ENCODE assay signal across 16 cellular contexts in genomic region chr10:71751515-71752224, GRCh38. TPM values are rescaled to one million over a fixed set of nuclear protein-coding genes. Genes with fewer than 3 reads are reported as not detected.
A peak's percentile ranks its signal among the peaks of the same experiment; 100 is the strongest.
DNase-seq lines count a peak whose midpoint lies in the region; ATAC-seq and TF ChIP-seq lines count a peak whose summit lies in the region.
"Had no signal": no experiment of that assay in that cellular context is flagged by ENCODE, and none has a peak within 500 bp of the region (broad histone marks: within the 10 kb centered on the region; RNA-seq: fewer than 3 reads in every experiment).

No MANE protein-coding gene starts in this region.

- ATAC-seq in activated CD4-positive, alpha-beta T cell treated with anti-CD3 and anti-CD28 coated beads for 36 hours, result no peak
- no peak for ATAC-seq in T-cell (replicated peaks in 1 of 4)
- ATAC-seq in effector memory CD8-positive, alpha-beta T cell (replicated peaks), result no peak
- no peak for ATAC-seq in stimulated activated effector memory CD8-positive, alpha-beta T cell treated with anti-CD3 and anti-CD28 coated beads, Interleukin-12 subunit alpha, Interleukin-12 subunit beta, amount 100 ng/mL, for 72 hours
- ATAC-seq: foreskin keratinocyte had no signal

- no peaks in the 10 kb centered on the region for H3K27me3 Mint-ChIP-seq in activated CD4-positive, alpha-beta T cell treated with anti-CD3 and anti-CD28 coated beads for 36 hours
- no peaks in the 10 kb centered on the region for H3K27me3 Mint-ChIP-seq in T-cell
- no peaks in the 10 kb centered on the region for H3K27me3 Mint-ChIP-seq in effector memory CD8-positive, alpha-beta T cell
- peaks cover 2% of the 10 kb centered on the region for H3K27me3 Mint-ChIP-seq in H9 (ENCODE audit: low read depth)

- H3K23me2 ChIP-seq in H9 (ENCODE audit: insufficient read length, low read depth, low read length, poor library complexity, severe bottlenecking), result no peaks in the 10 kb centered on the region

- no peak overlapping the region for H2BK120ac ChIP-seq in H9 (ENCODE audit: low read depth, low read length, poor library complexity, severe bottlenecking)

- H4K8ac ChIP-seq in H9 (replicated peaks; ENCODE audit: insufficient read length, low read depth, low read length), result no peak overlapping the region

- H3K23ac ChIP-seq in H9 (ENCODE audit: insufficient read length, low read depth, low read length), result no peak overlapping the region

- intact Hi-C loops in activated CD4-positive, alpha-beta T cell treated with anti-CD3 and anti-CD28 coated beads for 36 hours (cut with DNase I, micrococcal nuclease), result no loop called here

- no peak overlapping the region for H3K18ac ChIP-seq in H9 (ENCODE audit: insufficient read length, low read depth, low read length)

- no peak overlapping the region for H4K5ac ChIP-seq in H9 (ENCODE audit: insufficient read length, low read depth, low read length)

- no peak for DNase-seq in activated CD4-positive, alpha-beta T cell treated with anti-CD3 and anti-CD28 coated beads for 36 hours
- DNase-seq in activated CD4-positive, alpha-beta T cell treated with anti-CD3 and anti-CD28 coated beads for 48 hours, result no peak
- DNase-seq in T-cell (no peak), H9 (no peak), midbrain (lab: John Stamatoyannopoulos, UW) (no peak), SJCRH30 (no peak)
- DNase-seq in effector memory CD8-positive, alpha-beta T cell, result no peak
- DNase-seq in stimulated activated effector memory CD8-positive, alpha-beta T cell treated with anti-CD3 and anti-CD28 coated beads, Interleukin-12 subunit alpha, Interleukin-12 subunit beta, amount 100 ng/mL, for 72 hours (ENCODE audit: low spot score in 2 of 2), result no peak
- DNase-seq: foreskin keratinocyte, NCI-H187, NCI-H510A treated with DMSO at 0.1 percent for 48 hours had no signal

- H4K91ac ChIP-seq in H9 (ENCODE audit: insufficient read length, low read depth, low read length), result no peak overlapping the region

- no peak overlapping the region for H2BK15ac ChIP-seq in H9 (ENCODE audit: low read depth, low read length)

- no peak overlapping the region for H3K27ac ChIP-seq in H9 (ENCODE audit: insufficient read length, low read depth, low read length)
- no peak overlapping the region for H3K27ac ChIP-seq in SJCRH30
- H3K27ac ChIP-seq: foreskin keratinocyte had no signal

- H3K79me1 ChIP-seq in H9 (ENCODE audit: insufficient read depth, low read depth, low read length, poor library complexity, severe bottlenecking), result no peaks in the 10 kb centered on the region

- H3T11ph ChIP-seq in H9 (ENCODE audit: low read length), result no peak overlapping the region

- no peaks in the 10 kb centered on the region for H4K20me1 ChIP-seq in H9 (ENCODE audit: control insufficient read depth, insufficient read depth, insufficient read length)

- CTCF ChIA-PET in activated CD4-positive, alpha-beta T cell treated with anti-CD3 and anti-CD28 coated beads for 36 hours (lab: Charles Lee), result interaction anchor here (0.7 to 1.2 kb wide), 7 partner anchors 13 to 317 kb away, joined by 3 to 11 read pairs (median 3); no protein-coding TSS in a partner anchor
- CTCF ChIA-PET in T-cell (lab: Charles Lee), result interaction anchor here in 1 of 2 donors (0.6 kb wide), 1 partner anchor 107 kb away, joined by 4 read pairs; no protein-coding TSS in a partner anchor

- no peak overlapping the region for H3K9ac ChIP-seq in H9 (ENCODE audit: extremely low read depth, insufficient read length, low read length)

- WGBS in H9 (ENCODE audit: extremely low coverage, insufficient read length, low lambda C conversion rate), result no CpG with 5 or more reads among the region's 14 CpGs

- no peak overlapping the region for H3K4me2 ChIP-seq in H9 (ENCODE audit: insufficient read depth, insufficient read length, low read length)

- no peak for TF ChIP-seq CTCF in H9 (conservative IDR thresholded peaks at IDR 0.05)

- H2AFZ ChIP-seq in H9 (ENCODE audit: low read length), result no peak overlapping the region

- no peak overlapping the region for H2AK5ac ChIP-seq in H9 (ENCODE audit: insufficient read length, low read length)

- H3K9me3 Mint-ChIP-seq in activated CD4-positive, alpha-beta T cell treated with anti-CD3 and anti-CD28 coated beads for 36 hours (ENCODE audit: low read depth), result no peaks in the 10 kb centered on the region
- H3K9me3 Mint-ChIP-seq in T-cell (no peaks in the 10 kb centered on the region), H9 (no peaks in the 10 kb centered on the region; a peak in 2 of 5 replicates)
- no peaks in the 10 kb centered on the region for H3K9me3 Mint-ChIP-seq in effector memory CD8-positive, alpha-beta T cell
- no peaks in the 10 kb centered on the region for H3K9me3 Mint-ChIP-seq in stimulated activated effector memory CD8-positive, alpha-beta T cell treated with anti-CD3 and anti-CD28 coated beads, Interleukin-12 subunit alpha, Interleukin-12 subunit beta, amount 100 ng/mL, for 72 hours

- peaks cover 64% of the 10 kb centered on the region for H3K36me3 Mint-ChIP-seq in activated CD4-positive, alpha-beta T cell treated with anti-CD3 and anti-CD28 coated beads for 36 hours (ENCODE audit: low read depth)
- peaks cover 24% of the 10 kb centered on the region for H3K36me3 Mint-ChIP-seq in T-cell
- H3K36me3 Mint-ChIP-seq in effector memory CD8-positive, alpha-beta T cell (ENCODE audit: insufficient read depth), result peaks cover 94% of the 10 kb centered on the region
- H3K36me3 Mint-ChIP-seq in stimulated activated effector memory CD8-positive, alpha-beta T cell treated with anti-CD3 and anti-CD28 coated beads, Interleukin-12 subunit alpha, Interleukin-12 subunit beta, amount 100 ng/mL, for 72 hours, result peaks cover 76% of the 10 kb centered on the region
- no peaks in the 10 kb centered on the region for H3K36me3 Mint-ChIP-seq in H9 (ENCODE audit: insufficient read depth in 1 of 3, low read depth in 3 of 3)

- no peak overlapping the region for H2BK12ac ChIP-seq in H9 (ENCODE audit: insufficient read length, low read depth, low read length)

- POLR2A ChIA-PET in activated CD4-positive, alpha-beta T cell treated with anti-CD3 and anti-CD28 coated beads for 36 hours (lab: Charles Lee), result no interaction called here
- POLR2A ChIA-PET in T-cell (lab: Charles Lee), result no interaction called here

- no peak overlapping the region for H3K4ac ChIP-seq in H9 (ENCODE audit: low read depth, low read length)

- H2BK20ac ChIP-seq in H9 (ENCODE audit: low read depth, low read length, poor library complexity, severe bottlenecking), result no peak overlapping the region

- no peaks in the 10 kb centered on the region for H3K36me3 ChIP-seq in SJCRH30
- H3K36me3 ChIP-seq: breast epithelium, HAP-1 had no signal

- H3K4me1 Mint-ChIP-seq in activated CD4-positive, alpha-beta T cell treated with anti-CD3 and anti-CD28 coated beads for 36 hours, result peaks cover 95% of the 10 kb centered on the region
- H3K4me1 Mint-ChIP-seq in T-cell (peaks cover 95 to 97% (median 96%) of the 10 kb centered on the region in 3 donors), H9 (peaks cover 10 to 39% of the 10 kb centered on the region in 2 experiments; a peak in 3 of 4 replicates)
- peaks cover 68 to 82% of the 10 kb centered on the region in 2 donors for H3K4me1 Mint-ChIP-seq in effector memory CD8-positive, alpha-beta T cell (ENCODE audit: low read depth in 2 of 2)
- H3K4me1 Mint-ChIP-seq in stimulated activated effector memory CD8-positive, alpha-beta T cell treated with anti-CD3 and anti-CD28 coated beads, Interleukin-12 subunit alpha, Interleukin-12 subunit beta, amount 100 ng/mL, for 72 hours, result peaks cover 90% of the 10 kb centered on the region

- no peak overlapping the region for H3K56ac ChIP-seq in H9 (ENCODE audit: insufficient read length, low read depth, low read length)

- no peaks in the 10 kb centered on the region for H3K27me3 ChIP-seq in H9 (ENCODE audit: insufficient read depth, low read length)
- H3K27me3 ChIP-seq in SJCRH30, result no peaks in the 10 kb centered on the region
- H3K27me3 ChIP-seq: breast epithelium, foreskin keratinocyte had no signal

- H3K4me1 ChIP-seq in H9 (ENCODE audit: insufficient read depth, low read length) (no peaks in the 10 kb centered on the region), SJCRH30 (no peaks in the 10 kb centered on the region; the same call in 1 of the 2 replicates)
- H3K4me1 ChIP-seq: foreskin keratinocyte, HAP-1 had no signal

- peak overlapping the region; percentile 81 for H3K27ac Mint-ChIP-seq in activated CD4-positive, alpha-beta T cell treated with anti-CD3 and anti-CD28 coated beads for 36 hours
- peak overlapping the region; percentile 93 to 98 for H3K27ac Mint-ChIP-seq in T-cell
- peak overlapping the region; percentile 87 to 90 for H3K27ac Mint-ChIP-seq in effector memory CD8-positive, alpha-beta T cell
- H3K27ac Mint-ChIP-seq in stimulated activated effector memory CD8-positive, alpha-beta T cell treated with anti-CD3 and anti-CD28 coated beads, Interleukin-12 subunit alpha, Interleukin-12 subunit beta, amount 100 ng/mL, for 72 hours, result peak overlapping the region; percentile 97
- H3K27ac Mint-ChIP-seq in H9, result peak overlapping the region in 1 of 3 experiments; percentile 1; a peak in 1 of 7 replicates

- H3K9me3 ChIP-seq in H9 (ENCODE audit: control insufficient read depth, low read depth, low read length), result no peaks in the 10 kb centered on the region
- no peaks in the 10 kb centered on the region for H3K9me3 ChIP-seq in SJCRH30 (replicated peaks)
- H3K9me3 ChIP-seq: breast epithelium, HAP-1 had no signal

- no peak overlapping the region for H3K4me3 Mint-ChIP-seq in activated CD4-positive, alpha-beta T cell treated with anti-CD3 and anti-CD28 coated beads for 36 hours
- H3K4me3 Mint-ChIP-seq in T-cell, result peak overlapping the region in 1 of 3 donors; percentile 72
- peak overlapping the region; percentile 15 to 65 for H3K4me3 Mint-ChIP-seq in effector memory CD8-positive, alpha-beta T cell
- no peak overlapping the region for H3K4me3 Mint-ChIP-seq in stimulated activated effector memory CD8-positive, alpha-beta T cell treated with anti-CD3 and anti-CD28 coated beads, Interleukin-12 subunit alpha, Interleukin-12 subunit beta, amount 100 ng/mL, for 72 hours
- H3K4me3 Mint-ChIP-seq in H9, result no peak overlapping the region

- no peak overlapping the region for H2BK5ac ChIP-seq in H9 (ENCODE audit: insufficient read length, low read length)

- no peak overlapping the region for H3K14ac ChIP-seq in H9 (ENCODE audit: insufficient read depth, low read length)

- no peaks in the 10 kb centered on the region; the same call in 1 of the 2 replicates for H3K79me2 ChIP-seq in H9 (ENCODE audit: insufficient read depth, low read length)

- no peak overlapping the region for H3K4me3 ChIP-seq in SJCRH30
- H3K4me3 ChIP-seq: breast epithelium, HAP-1 had no signal

RNA-seq across cellular contexts. Expression of gene VSIR, which starts 21.6 kb away (rescaled TPM):
- 100 to 1,000 TPM in 1 of 2 experiments, 10 to 100 TPM in 1; 78.2 to 104 TPM for total RNA-seq in activated CD4-positive, alpha-beta T cell treated with anti-CD3 and anti-CD28 coated beads for 36 hours
- total RNA-seq in T-cell (100 to 1,000 TPM in 2 of 5 donors, 10 to 100 TPM in 3; 81.4 to 134 (median 98.3) TPM), H9 (2021) (0.11 and 0.31 TPM in 2 replicates)
- 2.6 and 3.4 TPM in 2 replicates for total RNA-seq in SJCRH30 (2014; rRNA removed; shearing (Covaris generic))

RNA-seq across cellular contexts. Expression of gene C10orf105, which starts 32.1 kb away (rescaled TPM):
- total RNA-seq in activated CD4-positive, alpha-beta T cell treated with anti-CD3 and anti-CD28 coated beads for 36 hours, result under 1 TPM; 0.34 to 0.40 TPM
- total RNA-seq in T-cell, result under 1 TPM; 0.15 to 0.45 (median 0.16) TPM
- total RNA-seq in H9 (2021), result 0.24 and 0.26 TPM in 2 replicates
- not detected in 2 replicates for total RNA-seq in SJCRH30 (2014; rRNA removed; shearing (Covaris generic))
- total RNA-seq: A172, foreskin keratinocyte, LHCN-M2, renal cortical epithelial cell had no signal

Comparison
In these comparisons a context has a peak if more than half of its experiments do, and no peak if none do; other contexts are left out.
1. H3K4me3 Mint-ChIP-seq: peak in effector memory CD8-positive, alpha-beta T cell (2 of 2); none in activated CD4-positive, alpha-beta T cell treated with anti-CD3 and anti-CD28 coated beads for 36 hours (single experiment), stimulated activated effector memory CD8-positive, alpha-beta T cell treated with anti-CD3 and anti-CD28 coated beads, Interleukin-12 subunit alpha, Interleukin-12 subunit beta, amount 100 ng/mL, for 72 hours (single experiment) and H9 (0 of 2).
2. RNA of gene VSIR, which starts 21.6 kb away (total RNA-seq): 78.2 to 104 TPM in activated CD4-positive, alpha-beta T cell treated with anti-CD3 and anti-CD28 coated beads for 36 hours and 81.4 to 134 TPM in T-cell; 2.6 to 3.4 TPM in SJCRH30 and 0.11 to 0.31 TPM in H9; every median in the first group is over 10 times any median in the second.